16 cellular contexts compared by ENCODE assay signal in the genomic region with DNA sequence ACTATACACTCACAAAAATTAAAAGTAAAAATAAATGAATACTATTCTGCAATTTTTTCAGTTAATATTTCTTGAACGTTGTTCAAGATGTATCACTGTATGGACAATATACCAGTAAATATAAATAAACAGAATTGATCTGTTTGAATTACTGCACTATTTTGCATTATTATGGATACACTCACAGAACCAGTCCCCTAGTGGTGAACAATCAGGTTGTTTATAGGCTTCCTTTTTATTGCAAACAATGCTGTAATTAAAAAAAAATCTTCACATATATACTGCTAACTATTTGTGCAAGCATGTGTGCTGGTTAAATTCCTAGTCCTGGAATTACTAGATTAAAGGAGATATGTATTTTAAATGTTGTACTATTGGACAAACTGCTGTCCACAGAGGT.
DNase-seq lines count a peak whose midpoint lies in the region; ATAC-seq and TF ChIP-seq lines count a peak whose summit lies in the region.
"Had no signal": no experiment of that assay in that cellular context is flagged by ENCODE, and none has a peak within 500 bp of the region (broad histone marks: within the 10 kb centered on the region; RNA-seq: fewer than 3 reads in every experiment).

No MANE protein-coding gene starts in this region.

- no peak for TF ChIP-seq POLR2A in gastroesophageal sphincter (IDR thresholded peaks at IDR 0.05)

- H3K27ac Mint-ChIP-seq in HFFc6, result no peak overlapping the region
- H3K27ac Mint-ChIP-seq in CD8-positive, alpha-beta memory T cell, result no peak overlapping the region
- H3K27ac Mint-ChIP-seq: activated CD8-positive, alpha-beta memory T cell treated with anti-CD3 and anti-CD28 coated beads, Interleukin-2, amount 10 ng/mL, durations not matched to agents 7 days and 5 days; T-helper 1 cell treated with Interleukin-12 subunit alpha and Interleukin-12 subunit beta and Interleukin-4 antibody, amounts not matched to agents 30 μg/mL and 1 μg/mL, for 36 hours had no signal

- H3K4me1 ChIP-seq in CD8-positive, alpha-beta memory T cell (ENCODE audit: insufficient read depth, low read length), result no peaks in the 10 kb centered on the region
- H3K4me1 ChIP-seq in gastroesophageal sphincter, result no peaks in the 10 kb centered on the region

- no peak for DNase-seq in AG04449 (ENCODE audit: low read depth, low spot score)
- DNase-seq in HFFc6, result no peak
- DNase-seq in fibroblast of villous mesenchyme (ENCODE audit: low read depth), result no peak
- no peak for DNase-seq in NCI-H1417 treated with DMSO at 0.1 percent for 48 hours (lab: John Stamatoyannopoulos, UW)
- DNase-seq in NCI-H345 treated with DMSO at 0.1 percent for 48 hours (lab: John Stamatoyannopoulos, UW; ENCODE audit: unreplicated experiment), result no peak
- DNase-seq in CD8-positive, alpha-beta memory T cell, result no peak
- DNase-seq: activated CD8-positive, alpha-beta memory T cell treated with anti-CD3 and anti-CD28 coated beads, Interleukin-2, amount 10 ng/mL, durations not matched to agents 7 days and 5 days; activated gamma-delta T cell treated with Interleukin-2 at 50 U/mL for 16 hours; AML-193; anterior cingulate cortex; naive thymus-derived CD4-positive, alpha-beta T cell; NCI-H2081 treated with DMSO at 0.1 percent for 48 hours; NCI-H69 had no signal

- WGBS in gastroesophageal sphincter (ENCODE audit: low coverage in 1 of 2), 2 donors, result 60 to 72% methylated on average over 1 of the region's 1 CpG

- TF ChIP-seq CTCF in AG04449 (IDR thresholded peaks at IDR 0.05; ENCODE audit: insufficient read depth, low read length, missing control alignments), result peak; percentile 1
- peak; percentile 78 for TF ChIP-seq CTCF in HFFc6 (IDR thresholded peaks at IDR 0.05)
- peak; percentile 48; the same call in 1 of the 2 replicates for TF ChIP-seq CTCF in VCaP (conservative IDR thresholded peaks at IDR 0.05)
- TF ChIP-seq CTCF in fibroblast of villous mesenchyme (IDR thresholded peaks at IDR 0.05; ENCODE audit: insufficient read depth, low read depth, low read length), result peak; percentile 21
- no peak for TF ChIP-seq CTCF in gastroesophageal sphincter (IDR thresholded peaks at IDR 0.05)

- H3K9me3 Mint-ChIP-seq in HFFc6, result no peaks in the 10 kb centered on the region
- no peaks in the 10 kb centered on the region for H3K9me3 Mint-ChIP-seq in CD8-positive, alpha-beta memory T cell
- H3K9me3 Mint-ChIP-seq: naive thymus-derived CD4-positive, alpha-beta T cell; T-helper 1 cell treated with Interleukin-12 subunit alpha and Interleukin-12 subunit beta and Interleukin-4 antibody, amounts not matched to agents 30 μg/mL and 1 μg/mL, for 36 hours had no signal

- H3K36me3 ChIP-seq in CD8-positive, alpha-beta memory T cell (ENCODE audit: insufficient read depth, low read length), result no peaks in the 10 kb centered on the region
- no peaks in the 10 kb centered on the region for H3K36me3 ChIP-seq in gastroesophageal sphincter

- no peaks in the 10 kb centered on the region for H3K9me3 ChIP-seq in CD8-positive, alpha-beta memory T cell (ENCODE audit: low read length)
- H3K9me3 ChIP-seq in gastroesophageal sphincter, result no peaks in the 10 kb centered on the region

- H3K4me3 ChIP-seq in AG04449 (ENCODE audit: low read depth, low read length) (no peak overlapping the region), fibroblast of villous mesenchyme (ENCODE audit: low read depth, low read length) (no peak overlapping the region), gastroesophageal sphincter (no peak overlapping the region)
- no peak overlapping the region for H3K4me3 ChIP-seq in CD8-positive, alpha-beta memory T cell (ENCODE audit: low read length)

- H3K27me3 ChIP-seq in CD8-positive, alpha-beta memory T cell (ENCODE audit: insufficient read depth, low read length, poor library complexity, severe bottlenecking), result no peaks in the 10 kb centered on the region
- H3K27me3 ChIP-seq in gastroesophageal sphincter, result peaks cover 23% of the 10 kb centered on the region

- no peaks in the 10 kb centered on the region for H3K36me3 Mint-ChIP-seq in HFFc6 (ENCODE audit: low read depth)
- no peaks in the 10 kb centered on the region for H3K36me3 Mint-ChIP-seq in CD8-positive, alpha-beta memory T cell
- H3K36me3 Mint-ChIP-seq: activated CD8-positive, alpha-beta memory T cell treated with anti-CD3 and anti-CD28 coated beads, Interleukin-2, amount 10 ng/mL, durations not matched to agents 7 days and 5 days; naive thymus-derived CD4-positive, alpha-beta T cell had no signal

- POLR2A ChIA-PET in AG04449 (lab: Yijun Ruan, JAX), result no interaction called here
- POLR2A ChIA-PET in CD8-positive, alpha-beta memory T cell (lab: Charles Lee), result no interaction called here

- peaks cover 19% of the 10 kb centered on the region for H3K4me1 Mint-ChIP-seq in HFFc6 (ENCODE audit: low read depth)
- peaks cover 3 to 11% (median 8%) of the 10 kb centered on the region in 3 donors for H3K4me1 Mint-ChIP-seq in CD8-positive, alpha-beta memory T cell

- no peak for ATAC-seq in gastroesophageal sphincter
- ATAC-seq: activated CD8-positive, alpha-beta memory T cell treated with anti-CD3 and anti-CD28 coated beads, Interleukin-2, amount 10 ng/mL, durations not matched to agents 7 days and 5 days; naive thymus-derived CD4-positive, alpha-beta T cell had no signal

- CTCF ChIA-PET in AG04449 (lab: Yijun Ruan, JAX), result interaction anchor here (1.0 to 2.5 kb wide), 14 partner anchors 8 to 692 kb away, joined by 3 to 35 read pairs (median 8); no protein-coding TSS in a partner anchor
- CTCF ChIA-PET in CD8-positive, alpha-beta memory T cell (lab: Charles Lee), result interaction anchor here (1.8 kb wide), 1 partner anchor 19 kb away, joined by 5 read pairs; no protein-coding TSS in a partner anchor

- H3K27me3 Mint-ChIP-seq in HFFc6 (ENCODE audit: insufficient read depth), result peaks cover 1% of the 10 kb centered on the region; the same call in 1 of the 2 replicates
- H3K27me3 Mint-ChIP-seq in CD8-positive, alpha-beta memory T cell, result peaks cover 3 to 4% of the 10 kb centered on the region in 2 donors

- no peak overlapping the region for H3K4me3 Mint-ChIP-seq in HFFc6
- no peak overlapping the region for H3K4me3 Mint-ChIP-seq in CD8-positive, alpha-beta memory T cell
- H3K4me3 Mint-ChIP-seq: activated CD8-positive, alpha-beta memory T cell treated with anti-CD3 and anti-CD28 coated beads, Interleukin-2, amount 10 ng/mL, durations not matched to agents 7 days and 5 days; T-helper 1 cell treated with Interleukin-12 subunit alpha and Interleukin-12 subunit beta and Interleukin-4 antibody, amounts not matched to agents 30 μg/mL and 1 μg/mL, for 36 hours had no signal

- TF ChIP-seq EP300 in gastroesophageal sphincter (IDR thresholded peaks at IDR 0.05), result no peak

- H3K27ac ChIP-seq in VCaP (peak overlapping the region; percentile 39), gastroesophageal sphincter (no peak overlapping the region)
- H3K27ac ChIP-seq in CD8-positive, alpha-beta memory T cell (ENCODE audit: low read depth, low read length), result no peak overlapping the region

Comparison
In these comparisons a context has a peak if more than half of its experiments do, and no peak if none do; other contexts are left out.
1. CTCF ChIP-seq: peak in AG04449 (single experiment), HFFc6 (single experiment), VCaP (single experiment) and fibroblast of villous mesenchyme (single experiment); none in gastroesophageal sphincter (0 of 4).